In genomic region chr9:92500725-92501124, GRCh38 we compare ENCODE assay signal across 20 cellular contexts.
"Had no signal": no experiment of that assay in that cellular context is flagged by ENCODE, and none has a peak within 500 bp of the region (broad histone marks: within the 10 kb centered on the region; RNA-seq: fewer than 3 reads in every experiment).

No MANE protein-coding gene starts in this region.

- H3K27me3 ChIP-seq: adrenal gland, brain microvascular endothelial cell, neural progenitor cell had no signal

- H3K27ac ChIP-seq: adrenal gland, brain microvascular endothelial cell, neural progenitor cell, SK-N-MC had no signal

- H3K9ac ChIP-seq: neural progenitor cell had no signal

- H3K4me3 ChIP-seq: adrenal gland, neural progenitor cell, SK-N-MC had no signal

- H3K36me3 Mint-ChIP-seq: activated naive CD4-positive, alpha-beta T cell treated with anti-CD3 and anti-CD28 coated beads, Interleukin-2, amount 50 U/mL, for 72 hours; mesothelial cell of epicardium; neural progenitor cell; stimulated activated effector memory CD8-positive, alpha-beta T cell treated with anti-CD3 and anti-CD28 coated beads, Interleukin-12 subunit alpha, Interleukin-12 subunit beta, amount 100 ng/mL, for 72 hours had no signal

- H3K9me3 Mint-ChIP-seq: activated naive CD4-positive, alpha-beta T cell treated with anti-CD3 and anti-CD28 coated beads, Interleukin-2, amount 50 U/mL, for 72 hours; activated T-cell treated with anti-CD3 and anti-CD28 coated beads, Interleukin-2, amount 50 U/mL, for 72 hours; mesothelial cell of epicardium; naive thymus-derived CD8-positive, alpha-beta T cell; neural progenitor cell; stimulated activated effector memory CD8-positive, alpha-beta T cell treated with anti-CD3 and anti-CD28 coated beads, Interleukin-12 subunit alpha, Interleukin-12 subunit beta, amount 100 ng/mL, for 72 hours; stimulated activated naive CD8-positive, alpha-beta T cell treated with anti-CD3 and anti-CD28 coated beads, Interleukin-15, Interleukin-2, amounts not matched to agents 100 ng/mL and 50 ng/mL, for 24 hours had no signal

- H3K9me3 ChIP-seq: adrenal gland had no signal

- ATAC-seq: activated CD4-positive, alpha-beta T cell treated with anti-CD3 and anti-CD28 coated beads for 36 hours; activated naive CD4-positive, alpha-beta T cell treated with anti-CD3 and anti-CD28 coated beads, Interleukin-2, amount 50 U/mL, for 72 hours; activated T-cell treated with anti-CD3 and anti-CD28 coated beads, Interleukin-2, amount 50 U/mL, for 72 hours; naive thymus-derived CD8-positive, alpha-beta T cell; sciatic nerve; stimulated activated effector memory CD8-positive, alpha-beta T cell treated with anti-CD3 and anti-CD28 coated beads, Interleukin-12 subunit alpha, Interleukin-12 subunit beta, amount 100 ng/mL, for 72 hours had no signal

- DNase-seq: activated CD4-positive, alpha-beta T cell treated with anti-CD3 and anti-CD28 coated beads for 36 hours; activated CD4-positive, CD25-positive, alpha-beta regulatory T cell; activated naive CD4-positive, alpha-beta T cell; activated T-cell treated with anti-CD3 and anti-CD28 coated beads for 4 hours; activated T-cell treated with anti-CD3 and anti-CD28 coated beads, Interleukin-2, amount 50 U/mL, for 72 hours; adrenal gland; brain microvascular endothelial cell; foreskin fibroblast; naive thymus-derived CD8-positive, alpha-beta T cell; occipital lobe; small intestine; stimulated activated CD4-positive, alpha-beta T cell treated with anti-CD3 and anti-CD28 coated beads, Interleukin-4, amount 100 ng/mL, for 24 hours; trophoblast cell had no signal

- H3K27me3 Mint-ChIP-seq: activated CD4-positive, alpha-beta T cell treated with anti-CD3 and anti-CD28 coated beads for 36 hours; naive thymus-derived CD8-positive, alpha-beta T cell; stimulated activated naive CD8-positive, alpha-beta T cell treated with anti-CD3 and anti-CD28 coated beads, Interleukin-15, Interleukin-2, amounts not matched to agents 100 ng/mL and 50 ng/mL, for 24 hours had no signal

- H3K36me3 ChIP-seq: adrenal gland, brain microvascular endothelial cell, neural progenitor cell had no signal

- H3K27ac Mint-ChIP-seq: activated CD4-positive, alpha-beta T cell treated with anti-CD3 and anti-CD28 coated beads for 36 hours; activated naive CD4-positive, alpha-beta T cell treated with anti-CD3 and anti-CD28 coated beads, Interleukin-2, amount 50 U/mL, for 72 hours; activated T-cell treated with anti-CD3 and anti-CD28 coated beads, Interleukin-2, amount 50 U/mL, for 72 hours; mesothelial cell of epicardium; neural progenitor cell; stimulated activated effector memory CD8-positive, alpha-beta T cell treated with anti-CD3 and anti-CD28 coated beads, Interleukin-12 subunit alpha, Interleukin-12 subunit beta, amount 100 ng/mL, for 72 hours; stimulated activated naive CD8-positive, alpha-beta T cell treated with anti-CD3 and anti-CD28 coated beads, Interleukin-15, Interleukin-2, amounts not matched to agents 100 ng/mL and 50 ng/mL, for 24 hours had no signal

- H3K4me1 Mint-ChIP-seq: activated CD4-positive, alpha-beta T cell treated with anti-CD3 and anti-CD28 coated beads for 36 hours; mesothelial cell of epicardium; naive thymus-derived CD8-positive, alpha-beta T cell; neural progenitor cell; stimulated activated effector memory CD8-positive, alpha-beta T cell treated with anti-CD3 and anti-CD28 coated beads, Interleukin-12 subunit alpha, Interleukin-12 subunit beta, amount 100 ng/mL, for 72 hours had no signal

- H3K4me3 Mint-ChIP-seq: activated CD4-positive, alpha-beta T cell treated with anti-CD3 and anti-CD28 coated beads for 36 hours; activated T-cell treated with anti-CD3 and anti-CD28 coated beads, Interleukin-2, amount 50 U/mL, for 72 hours; mesothelial cell of epicardium; naive thymus-derived CD8-positive, alpha-beta T cell; neural progenitor cell; stimulated activated effector memory CD8-positive, alpha-beta T cell treated with anti-CD3 and anti-CD28 coated beads, Interleukin-12 subunit alpha, Interleukin-12 subunit beta, amount 100 ng/mL, for 72 hours; stimulated activated naive CD8-positive, alpha-beta T cell treated with anti-CD3 and anti-CD28 coated beads, Interleukin-15, Interleukin-2, amounts not matched to agents 100 ng/mL and 50 ng/mL, for 24 hours had no signal
